In the genomic region with DNA sequence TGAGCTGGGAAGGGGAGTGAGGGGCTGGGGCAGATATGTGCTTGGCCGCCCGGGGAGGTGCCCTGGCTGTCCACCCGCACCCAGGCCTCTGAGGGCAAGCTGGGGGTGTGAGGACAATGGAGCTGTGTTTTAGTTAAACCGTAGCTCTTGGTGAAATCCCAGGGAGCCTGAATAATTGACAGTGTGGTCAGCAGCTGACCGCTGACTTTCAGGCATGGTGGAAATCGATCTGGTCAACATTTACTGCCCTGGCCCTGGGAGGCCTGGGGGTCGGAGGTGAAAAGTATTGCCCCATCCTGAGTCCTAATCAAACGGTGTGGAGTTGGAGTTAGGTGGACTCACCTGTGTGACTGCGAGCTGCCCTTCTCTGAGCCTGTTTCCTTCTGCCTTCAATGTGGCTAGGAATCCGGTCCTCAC, we compare ENCODE assay signal across 22 cellular contexts. TPM values are rescaled to one million over a fixed set of nuclear protein-coding genes. Genes with fewer than 3 reads are reported as not detected.
DNase-seq lines count a peak whose midpoint lies in the region; ATAC-seq, FAIRE-seq and TF ChIP-seq lines count a peak whose summit lies in the region.
"Had no signal": no experiment of that assay in that cellular context is flagged by ENCODE, and none has a peak within 500 bp of the region (broad histone marks: within the 10 kb centered on the region; RNA-seq: fewer than 3 reads in every experiment).

No MANE protein-coding gene starts in this region.

- DNase-seq in activated CD4-positive, alpha-beta T cell treated with anti-CD3 and anti-CD28 coated beads, Interleukin-2, amount 10 ng/mL, durations not matched to agents 7 days and 5 days: no peak
- no peak for DNase-seq in activated CD4-positive, alpha-beta T cell treated with anti-CD3 and anti-CD28 coated beads, Interleukin-2, amount 50 U/mL, for 4 hours
- DNase-seq in left lobe of liver (ENCODE audit: low spot score): peak; percentile 84
- no peak for DNase-seq in small intestine
- DNase-seq in glomerular visceral epithelial cell (ENCODE audit: extremely low spot score): no peak
- DNase-seq: activated naive CD4-positive, alpha-beta T cell treated with anti-CD3 and anti-CD28 coated beads, Interleukin-2, amount 10 ng/mL, durations not matched to agents 7 days and 5 days; BE2C; DMS 273 treated with DMSO at 0.1 percent for 48 hours; NCI-H146; NCI-H2171; NCI-H526 treated with DMSO at 0.1 percent for 48 hours; SHP77 treated with DMSO at 0.1 percent for 48 hours; stimulated activated CD4-positive, alpha-beta T cell treated with anti-CD3 and anti-CD28 coated beads, Interleukin-4, amount 100 ng/mL, for 24 hours; T-cell had no signal

- H3K9ac ChIP-seq in OCI-LY1 (ENCODE audit: low read length) (peak overlapping the region; percentile 7; the same call in 1 of the 2 replicates), parathyroid adenoma (no peak overlapping the region)

- no peaks in the 10 kb centered on the region for H3K9me2 ChIP-seq in OCI-LY1 (ENCODE audit: low read depth, low read length)

- H3K9me3 ChIP-seq in OCI-LY1 (ENCODE audit: low read length) (no peaks in the 10 kb centered on the region), parathyroid adenoma (ENCODE audit: control insufficient read depth, low read length) (no peaks in the 10 kb centered on the region), small intestine (ENCODE audit: control insufficient read depth, low read depth) (no peaks in the 10 kb centered on the region)
- H3K9me3 ChIP-seq: BE2C had no signal

- CTCF ChIA-PET in activated CD4-positive, alpha-beta T cell treated with anti-CD3 and anti-CD28 coated beads, Interleukin-2, amount 10 ng/mL, durations not matched to agents 7 days and 5 days (lab: Charles Lee): interaction anchor here (1.3 to 5.1 kb wide), 2 partner anchors 13 to 55 kb away, joined by 3 to 38 read pairs; no protein-coding TSS in a partner anchor

- no peaks in the 10 kb centered on the region for H3K9me3 Mint-ChIP-seq in activated CD4-positive, alpha-beta T cell treated with anti-CD3 and anti-CD28 coated beads, Interleukin-2, amount 10 ng/mL, durations not matched to agents 7 days and 5 days
- H3K9me3 Mint-ChIP-seq: activated naive CD4-positive, alpha-beta T cell treated with anti-CD3 and anti-CD28 coated beads, Interleukin-2, amount 10 ng/mL, durations not matched to agents 7 days and 5 days; mesothelial cell of epicardium; T-cell had no signal

- no peaks in the 10 kb centered on the region for H3F3A ChIP-seq in OCI-LY1 (ENCODE audit: insufficient read depth, low read length)

- no peak for TF ChIP-seq CTCF in OCI-LY1 (IDR thresholded peaks at IDR 0.05; ENCODE audit: low read length)
- no peak for TF ChIP-seq CTCF in parathyroid adenoma (IDR thresholded peaks at IDR 0.05)

- peaks cover 48% of the 10 kb centered on the region for H3K4me1 Mint-ChIP-seq in activated CD4-positive, alpha-beta T cell treated with anti-CD3 and anti-CD28 coated beads, Interleukin-2, amount 10 ng/mL, durations not matched to agents 7 days and 5 days

- H3K36me3 Mint-ChIP-seq in activated CD4-positive, alpha-beta T cell treated with anti-CD3 and anti-CD28 coated beads, Interleukin-2, amount 10 ng/mL, durations not matched to agents 7 days and 5 days (ENCODE audit: low read depth): no peaks in the 10 kb centered on the region
- H3K36me3 Mint-ChIP-seq: brain, mesothelial cell of epicardium, T-cell had no signal

- H3K4me3 ChIP-seq in OCI-LY1 (ENCODE audit: low read depth, low read length, poor library complexity, severe bottlenecking) (no peak overlapping the region), parathyroid adenoma (ENCODE audit: low read depth, low read length) (no peak overlapping the region), small intestine (ENCODE audit: low read depth in 1 of 2, low read length in 2 of 2) (no peak overlapping the region)

- no peaks in the 10 kb centered on the region for H3K27me3 Mint-ChIP-seq in activated CD4-positive, alpha-beta T cell treated with anti-CD3 and anti-CD28 coated beads, Interleukin-2, amount 10 ng/mL, durations not matched to agents 7 days and 5 days
- H3K27me3 Mint-ChIP-seq: T-cell had no signal

- ATAC-seq in left lobe of liver (peak; percentile 93), GM21526 (IDR thresholded peaks at IDR 0.05; ENCODE audit: low FRiP score, unreplicated experiment) (no peak)
- ATAC-seq: HCT116, T-cell had no signal

- no peak for FAIRE-seq in small intestine (lab: Jason Lieb, UNC)
- FAIRE-seq: G401.6 had no signal

- no peaks in the 10 kb centered on the region for H4K20me1 ChIP-seq in OCI-LY1 (ENCODE audit: insufficient read depth, low read length)

- no peak overlapping the region; the same call in 1 of the 2 replicates for H3K4me2 ChIP-seq in OCI-LY1 (ENCODE audit: low read length)
- H3K4me2 ChIP-seq in parathyroid adenoma (ENCODE audit: low read length): no peak overlapping the region

- POLR2A ChIA-PET in activated CD4-positive, alpha-beta T cell treated with anti-CD3 and anti-CD28 coated beads, Interleukin-2, amount 10 ng/mL, durations not matched to agents 7 days and 5 days (lab: Charles Lee): no interaction called here

- WGBS in small intestine, 3 donors: 79 to 85% (median 84%) methylated on average over 10 of the region's 10 CpGs

- H3K27ac Mint-ChIP-seq in activated CD4-positive, alpha-beta T cell treated with anti-CD3 and anti-CD28 coated beads, Interleukin-2, amount 10 ng/mL, durations not matched to agents 7 days and 5 days: peak overlapping the region; percentile 15

- H3K27ac ChIP-seq in OCI-LY1 (ENCODE audit: low read depth, low read length, poor library complexity, severe bottlenecking): peak overlapping the region; percentile 88
- H3K27ac ChIP-seq in parathyroid adenoma: peak overlapping the region; percentile 83
- no peak overlapping the region for H3K27ac ChIP-seq in small intestine (ENCODE audit: low read depth in 1 of 2, low read length in 1 of 2)

- no peaks in the 10 kb centered on the region for H3K79me2 ChIP-seq in OCI-LY1 (ENCODE audit: insufficient read depth, low read length)
- no peaks in the 10 kb centered on the region for H3K79me2 ChIP-seq in parathyroid adenoma

- H3K36me3 ChIP-seq in OCI-LY1 (ENCODE audit: insufficient read depth, low read length): no peaks in the 10 kb centered on the region
- no peaks in the 10 kb centered on the region for H3K36me3 ChIP-seq in parathyroid adenoma (ENCODE audit: control insufficient read depth, insufficient read depth, low read length)
- H3K36me3 ChIP-seq in small intestine (ENCODE audit: control insufficient read depth in 2 of 2, insufficient read depth in 2 of 2, low read length in 2 of 2): no peaks in the 10 kb centered on the region
- H3K36me3 ChIP-seq: BE2C had no signal

- H3K27me3 ChIP-seq in OCI-LY1 (ENCODE audit: insufficient read depth, low read length): no peaks in the 10 kb centered on the region
- H3K27me3 ChIP-seq in parathyroid adenoma (ENCODE audit: control insufficient read depth, insufficient read depth, low read length): no peaks in the 10 kb centered on the region
- no peaks in the 10 kb centered on the region for H3K27me3 ChIP-seq in small intestine (ENCODE audit: control insufficient read depth in 2 of 2, insufficient read depth in 2 of 2, low read length in 2 of 2)
- H3K27me3 ChIP-seq: BE2C had no signal

- peaks cover 78% of the 10 kb centered on the region for H3K4me1 ChIP-seq in OCI-LY1 (ENCODE audit: insufficient read depth, low read length, severe bottlenecking)
- peaks cover 37% of the 10 kb centered on the region for H3K4me1 ChIP-seq in parathyroid adenoma
- H3K4me1 ChIP-seq in small intestine (ENCODE audit: control insufficient read depth in 2 of 2, insufficient read depth in 1 of 2, low read depth in 1 of 2, low read length in 1 of 2): no peaks in the 10 kb centered on the region
- H3K4me1 ChIP-seq: BE2C had no signal

- H2AFZ ChIP-seq in OCI-LY1 (ENCODE audit: low read length) (no peak overlapping the region), parathyroid adenoma (peak overlapping the region; percentile 46)

- no peak overlapping the region for H3K4me3 Mint-ChIP-seq in activated CD4-positive, alpha-beta T cell treated with anti-CD3 and anti-CD28 coated beads, Interleukin-2, amount 10 ng/mL, durations not matched to agents 7 days and 5 days
- H3K4me3 Mint-ChIP-seq: activated naive CD4-positive, alpha-beta T cell treated with anti-CD3 and anti-CD28 coated beads, Interleukin-2, amount 10 ng/mL, durations not matched to agents 7 days and 5 days; brain; mesothelial cell of epicardium had no signal

RNA-seq across cellular contexts. Expression of a gene that starts 31.2 kb away (rescaled TPM):
- not detected for total RNA-seq in activated CD4-positive, alpha-beta T cell treated with anti-CD3 and anti-CD28 coated beads, Interleukin-2, amount 10 ng/mL, durations not matched to agents 7 days and 5 days
- not detected for total RNA-seq in left lobe of liver
- under 1 TPM in 1 of 3 donors, not detected in 2; 0.06 TPM for polyA plus RNA-seq in small intestine
- total RNA-seq: M059J had no signal

RNA-seq across cellular contexts. Expression of a gene that starts 56.4 kb away (rescaled TPM):
- 10 to 100 TPM; 16.8 to 20.1 TPM for total RNA-seq in activated CD4-positive, alpha-beta T cell treated with anti-CD3 and anti-CD28 coated beads, Interleukin-2, amount 10 ng/mL, durations not matched to agents 7 days and 5 days
- total RNA-seq in left lobe of liver: 10.1 TPM
- polyA plus RNA-seq in small intestine: 10 to 100 TPM; 13.8 to 23.0 (median 22.9) TPM

Comparison
In these comparisons a context has a peak if more than half of its experiments do, and no peak if none do; other contexts are left out.
1. H3K27ac ChIP-seq: peak in OCI-LY1 (single experiment) and parathyroid adenoma (single experiment); none in small intestine (0 of 2).